In the genomic region with DNA sequence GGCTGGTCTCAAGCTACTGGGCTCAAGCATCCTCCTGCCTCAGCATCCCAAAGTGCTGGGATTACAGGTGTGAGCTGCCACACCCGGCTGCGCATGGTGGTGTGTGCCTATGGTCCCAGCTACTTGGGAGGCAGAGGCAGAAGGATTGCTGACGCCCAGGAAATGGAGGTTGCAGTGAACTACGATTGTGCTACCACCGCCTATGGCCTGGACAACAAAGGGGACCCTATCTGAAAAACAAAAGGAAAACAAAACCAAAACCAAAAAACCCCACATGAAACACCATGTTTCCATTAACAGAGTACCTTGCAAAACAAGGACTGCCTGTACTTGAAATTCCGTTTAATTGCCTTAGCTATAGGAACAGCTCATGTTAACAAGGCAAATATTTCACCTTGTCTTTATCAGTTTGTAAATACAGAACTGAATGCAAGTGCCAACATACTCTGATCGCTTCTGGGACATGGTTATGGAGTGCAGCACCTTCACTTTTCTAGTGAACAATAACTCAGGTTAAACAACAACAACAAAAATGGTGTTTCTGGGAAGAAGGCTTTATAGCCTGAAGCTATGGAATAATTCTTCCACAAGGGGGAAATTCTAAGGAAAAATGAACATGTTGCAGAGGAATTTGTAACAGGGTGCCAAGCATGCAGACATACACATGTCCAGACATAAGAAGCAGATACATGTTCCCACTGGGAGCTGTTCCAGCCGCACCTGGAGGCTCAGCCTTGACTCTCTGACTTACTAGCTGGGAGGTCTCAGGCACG, we compare ENCODE assay signal across 13 cellular contexts.
DNase-seq lines count a peak whose midpoint lies in the region; FAIRE-seq and TF ChIP-seq lines count a peak whose summit lies in the region.
"Had no signal": no experiment of that assay in that cellular context is flagged by ENCODE, and none has a peak within 500 bp of the region (broad histone marks: within the 10 kb centered on the region; RNA-seq: fewer than 3 reads in every experiment).

No MANE protein-coding gene starts in this region.

- H3K23ac ChIP-seq in mesenchymal stem cell (ENCODE audit: low read length in 2 of 2), result no peak overlapping the region

- no peak overlapping the region for H3K18ac ChIP-seq in mesenchymal stem cell (ENCODE audit: low read depth in 1 of 2, low read length in 2 of 2)

- H3K27ac Mint-ChIP-seq in chondrocyte (ENCODE audit: unreplicated experiment), result no peak overlapping the region

- H2BK15ac ChIP-seq in mesenchymal stem cell (ENCODE audit: low read depth, poor library complexity, severe bottlenecking), result no peak overlapping the region

- CTCF ChIA-PET in A673 (lab: Charles Lee), result no interaction called here

- H3K9me3 ChIP-seq in A673 (ENCODE audit: low read depth, low read length, poor library complexity, severe bottlenecking), result no peaks in the 10 kb centered on the region
- H3K9me3 ChIP-seq in mesenchymal stem cell (ENCODE audit: control insufficient read depth, low read length), result no peaks in the 10 kb centered on the region

- H3K36me3 Mint-ChIP-seq in chondrocyte (ENCODE audit: low read depth), result peaks cover 10% of the 10 kb centered on the region

- intact Hi-C loops in A673 (cut with micrococcal nuclease; ENCODE audit: unreplicated experiment), result no loop called here

- H3K14ac ChIP-seq in mesenchymal stem cell (ENCODE audit: low read length in 2 of 2), result no peak overlapping the region

- FAIRE-seq in GM12892 (lab: Jason Lieb, UNC), result peak; percentile 5

- H3K4me3 ChIP-seq in A673 (ENCODE audit: low read depth, low read length, poor library complexity, severe bottlenecking), result no peak overlapping the region
- no peak overlapping the region for H3K4me3 ChIP-seq in mesenchymal stem cell (ENCODE audit: insufficient read depth in 1 of 2, low read depth in 1 of 2, low read length in 2 of 2)

- H2AK5ac ChIP-seq in mesenchymal stem cell (ENCODE audit: low read length, severe bottlenecking), result no peak overlapping the region

- no peak overlapping the region for H2BK12ac ChIP-seq in mesenchymal stem cell (ENCODE audit: low read length in 2 of 2)

- no peaks in the 10 kb centered on the region for H3K27me3 Mint-ChIP-seq in chondrocyte (ENCODE audit: low read depth)

- TF ChIP-seq CTCF in A673 (conservative IDR thresholded peaks at IDR 0.05; ENCODE audit: low read depth, low read length) (0 out of 2 replicates have a peak, but pooled peaks have one; percentile 20), chondrocyte (IDR thresholded peaks at IDR 0.05) (peak; percentile 68)

- no peak overlapping the region for H4K8ac ChIP-seq in mesenchymal stem cell (ENCODE audit: low read length)

- H3K9me3 Mint-ChIP-seq in chondrocyte (ENCODE audit: low read depth), result no peaks in the 10 kb centered on the region

- no peak overlapping the region for H3K4me2 ChIP-seq in mesenchymal stem cell (ENCODE audit: low read length, poor library complexity, severe bottlenecking)

- H4K91ac ChIP-seq in mesenchymal stem cell (ENCODE audit: low read length), result no peak overlapping the region

- H3K79me1 ChIP-seq in mesenchymal stem cell (replicated peaks; ENCODE audit: low read length, poor library complexity, severe bottlenecking), result peaks cover 11% of the 10 kb centered on the region

- BruUV-seq in A673 (replicated peaks; lab: Mats Ljungman, UMichigan), result no TSS peak

- H3K36me3 ChIP-seq in A673 (ENCODE audit: insufficient read depth, low read length, poor library complexity, severe bottlenecking) (no peaks in the 10 kb centered on the region), mesenchymal stem cell (ENCODE audit: control insufficient read depth in 1 of 2, insufficient read depth in 2 of 2, low read depth in 1 of 2, low read length in 2 of 2) (peaks cover 0 to 22% of the 10 kb centered on the region in 2 experiments)

- H2BK5ac ChIP-seq in mesenchymal stem cell (ENCODE audit: low read depth, low read length, poor library complexity, severe bottlenecking), result no peak overlapping the region

- no peak for TF ChIP-seq POLR2A in GM12892 (IDR thresholded peaks at IDR 0.05; ENCODE audit: low read depth, low read length)

- H3K4ac ChIP-seq in mesenchymal stem cell (ENCODE audit: low read depth in 1 of 2, low read length in 2 of 2), result no peak overlapping the region

- H3K4me1 Mint-ChIP-seq in chondrocyte (ENCODE audit: low read depth), result peaks cover 4% of the 10 kb centered on the region

- POLR2A ChIA-PET in A673 (lab: Charles Lee; ENCODE audit: low non-redundant PET), result no interaction called here

- H3K27ac ChIP-seq in A673 (ENCODE audit: low read depth, low read length, poor library complexity, severe bottlenecking) (no peak overlapping the region), mesenchymal stem cell (ENCODE audit: low read length, poor library complexity, severe bottlenecking) (no peak overlapping the region)
- H3K27ac ChIP-seq: parathyroid adenoma had no signal

- H3K4me3 Mint-ChIP-seq in chondrocyte (ENCODE audit: unreplicated experiment), result no peak overlapping the region

- H2AFZ ChIP-seq in mesenchymal stem cell (ENCODE audit: low read depth, low read length), result no peak overlapping the region
- H2AFZ ChIP-seq: parathyroid adenoma had no signal

- no peak for DNase-seq in A673 (ENCODE audit: low spot score)
- no peak for DNase-seq in GM12892 (ENCODE audit: insufficient read length)
- DNase-seq in chondrocyte (ENCODE audit: low spot score), result no peak
- DNase-seq in mesenchymal stem cell, result peak; percentile 4
- no peak for DNase-seq in Ammon's horn (ENCODE audit: low spot score)
- DNase-seq in COR-L47 (lab: John Stamatoyannopoulos, UW), result no peak
- no peak for DNase-seq in GOT3 (lab: John Stamatoyannopoulos, UW)
- no peak for DNase-seq in inferior parietal cortex (ENCODE audit: extremely low spot score)
- DNase-seq: activated naive CD4-positive, alpha-beta T cell; AML-193; cerebellar nuclear complex; DMS79 treated with DMSO at 0.1 percent for 48 hours had no signal

- 95% methylated on average over 6 of the region's 9 CpGs for WGBS in mesenchymal stem cell

- no peak overlapping the region for H3K9ac ChIP-seq in mesenchymal stem cell (ENCODE audit: low read length)
- H3K9ac ChIP-seq: parathyroid adenoma had no signal

- no peak overlapping the region for H2BK120ac ChIP-seq in mesenchymal stem cell (ENCODE audit: low read depth, low read length)

- no peaks in the 10 kb centered on the region for H3K4me1 ChIP-seq in A673 (ENCODE audit: insufficient read depth, low read length, poor library complexity, severe bottlenecking)
- peaks cover 6% of the 10 kb centered on the region for H3K4me1 ChIP-seq in mesenchymal stem cell (ENCODE audit: control insufficient read depth, insufficient read depth, low read depth, low read length)
- H3K4me1 ChIP-seq: parathyroid adenoma had no signal

- no peaks in the 10 kb centered on the region for H3K27me3 ChIP-seq in A673 (replicated peaks; ENCODE audit: insufficient read depth, low read depth, low read length, poor library complexity)
- no peaks in the 10 kb centered on the region for H3K27me3 ChIP-seq in mesenchymal stem cell (ENCODE audit: control insufficient read depth in 1 of 2, insufficient read depth in 1 of 2, low read length in 2 of 2)
